Comparison of ENCODE assay signal across 35 cellular contexts in the genomic region with DNA sequence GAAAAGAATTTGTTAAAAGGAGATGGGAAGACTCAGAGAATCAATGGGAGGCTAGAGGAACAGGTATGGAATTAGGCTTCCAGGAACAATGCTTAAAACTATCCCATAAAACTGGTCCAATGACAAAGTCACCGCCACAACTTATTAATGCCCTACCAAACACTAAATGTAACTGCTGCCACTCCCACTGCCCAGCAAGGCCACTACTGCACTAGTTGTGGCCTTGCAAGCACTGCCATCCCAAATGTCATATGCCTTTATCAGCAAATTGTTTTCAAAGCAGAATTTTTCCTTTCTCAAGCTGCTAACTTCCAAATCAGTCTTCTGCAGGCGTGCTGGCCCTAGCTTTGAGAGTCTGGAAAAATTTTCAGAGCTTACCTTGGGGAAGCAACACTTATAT.
"Had no signal": no experiment of that assay in that cellular context is flagged by ENCODE, and none has a peak within 500 bp of the region (broad histone marks: within the 10 kb centered on the region; RNA-seq: fewer than 3 reads in every experiment).

No MANE protein-coding gene starts in this region.

- H3K36me3 ChIP-seq: MG63 had no signal

- H3K4me3 ChIP-seq: MG63 had no signal

- H3K27ac ChIP-seq: KMS-11 had no signal

- H3K4me2 ChIP-seq: KMS-11 had no signal

- H3K27me3 ChIP-seq: MG63 had no signal

- DNase-seq: Karpas-422, Kasumi-1, KBM-7, KG1, MG63, MM.1S, MV-4-11, NCI-H1048, NCI-H1092, NCI-H1092 treated with DMSO at 0.1 percent for 48 hours, NCI-H1105, NCI-H1105 treated with DMSO at 0.1 percent for 48 hours, NCI-H1417, NCI-H1417 treated with DMSO at 0.1 percent for 48 hours, NCI-H1436, NCI-H1436 treated with DMSO at 0.1 percent for 48 hours, NCI-H146, NCI-H1694, NCI-H1694 treated with DMSO at 0.1 percent for 48 hours, NCI-H187, NCI-H187 treated with DMSO at 0.1 percent for 48 hours, NCI-H1930, NCI-H2029, NCI-H2029 treated with DMSO at 0.1 percent for 48 hours, NCI-H2081, NCI-H2081 treated with DMSO at 0.1 percent for 48 hours, NCI-H2107, NCI-H2171, NCI-H2171 treated with DMSO at 0.1 percent for 48 hours, NCI-H2227 treated with DMSO at 0.1 percent for 48 hours, NCI-H226, NCI-H345, NCI-H446, NCI-H446 treated with DMSO at 0.1 percent for 48 hours had no signal

- H3K9ac ChIP-seq: KMS-11 had no signal

- H3K9me3 ChIP-seq: MG63 had no signal
